In genomic region chr6:42396720-42397119, GRCh38 we compare ENCODE assay signal across 16 cellular contexts. TPM values are rescaled to one million over a fixed set of nuclear protein-coding genes. Genes with fewer than 3 reads are reported as not detected.
A peak's percentile ranks its signal among the peaks of the same experiment; 100 is the strongest.
DNase-seq lines count a peak whose midpoint lies in the region; ATAC-seq and TF ChIP-seq lines count a peak whose summit lies in the region.
"Had no signal": no experiment of that assay in that cellular context is flagged by ENCODE, and none has a peak within 500 bp of the region (broad histone marks: within the 10 kb centered on the region; RNA-seq: fewer than 3 reads in every experiment).

No MANE protein-coding gene starts in this region.

- POLR2A ChIA-PET in A673 (lab: Charles Lee; ENCODE audit: low non-redundant PET) (no interaction called here), T-cell (lab: Charles Lee) (no interaction called here)

- H3K36me3 Mint-ChIP-seq in T-cell, result peaks cover 18% of the 10 kb centered on the region

- H3K4me1 Mint-ChIP-seq in T-cell, result peaks cover 94 to 95% (median 94%) of the 10 kb centered on the region in 3 donors

- CTCF ChIA-PET in A673 (lab: Charles Lee) (interaction anchor here (1.4 kb wide), 1 partner anchor 151 kb away, joined by 3 read pairs; no protein-coding TSS in a partner anchor), T-cell (lab: Charles Lee) (interaction anchor here in 1 of 2 donors (0.9 kb wide), 1 partner anchor 32 kb away, joined by 3 read pairs; no protein-coding TSS in a partner anchor)

- DNase-seq in A673 (ENCODE audit: low spot score) (no peak), T-cell (peak in 2 of 34 experiments; percentile 19 to 39), foreskin keratinocyte (no peak), GM20000 (ENCODE audit: low spot score) (no peak), NCI-H748 treated with DMSO at 0.1 percent for 48 hours (lab: John Stamatoyannopoulos, UW) (no peak), dedifferentiated amniotic fluid mesenchymal stem cell (ENCODE audit: extremely low spot score) (no peak), aorta (no peak)
- DNase-seq: activated CD4-positive, alpha-beta T cell treated with anti-CD3 and anti-CD28 coated beads, Interleukin-2, amount 50 U/mL, for 4 hours; activated naive CD8-positive, alpha-beta T cell treated with anti-CD3 and anti-CD28 coated beads, Interleukin-2, amount 10 ng/mL, durations not matched to agents 7 days and 5 days; AML-193; NCI-H1092; occipital lobe; Right ventricle myocardium superior; stimulated activated CD4-positive, alpha-beta T cell treated with anti-CD3 and anti-CD28 coated beads, Interleukin-4, amount 100 ng/mL, for 1 hour; upper lobe of left lung had no signal

- WGBS in aorta, 2 donors, result 96% methylated on average over 3 of the region's 3 CpGs

- H3K9me2 ChIP-seq in DOHH2 (replicated peaks; ENCODE audit: control insufficient read depth, low read length), result no peaks in the 10 kb centered on the region

- BruUV-seq in A673 (replicated peaks; lab: Mats Ljungman, UMichigan), result no TSS peak

- TF ChIP-seq CTCF in A673 (conservative IDR thresholded peaks at IDR 0.05; ENCODE audit: low read depth, low read length) (0 out of 2 replicates have a peak, but pooled peaks have one; percentile 26), DOHH2 (IDR thresholded peaks at IDR 0.05; ENCODE audit: low read depth, low read length, poor library complexity, severe bottlenecking) (peak; percentile 42), foreskin keratinocyte (conservative IDR thresholded peaks at IDR 0.05) (peak; percentile 22), GM20000 (IDR thresholded peaks at IDR 0.05; ENCODE audit: extremely low read depth, missing control alignments) (no peak)

- H3K9me3 Mint-ChIP-seq in T-cell, result no peaks in the 10 kb centered on the region
- H3K9me3 Mint-ChIP-seq: activated naive CD8-positive, alpha-beta T cell treated with anti-CD3 and anti-CD28 coated beads, Interleukin-2, amount 10 ng/mL, durations not matched to agents 7 days and 5 days had no signal

- intact Hi-C loops in A673 (cut with micrococcal nuclease; ENCODE audit: unreplicated experiment), result no loop called here
- intact Hi-C loops in aorta (cut with DNase I), result no loop called here

- no peaks in the 10 kb centered on the region for H3K27me3 ChIP-seq in A673 (replicated peaks; ENCODE audit: insufficient read depth, low read depth, low read length, poor library complexity)
- no peaks in the 10 kb centered on the region for H3K27me3 ChIP-seq in DOHH2 (ENCODE audit: control insufficient read depth, low read length)
- no peaks in the 10 kb centered on the region for H3K27me3 ChIP-seq in foreskin keratinocyte
- H3K27me3 ChIP-seq in aorta (ENCODE audit: control insufficient read depth in 1 of 2, insufficient read depth in 2 of 2, low read length in 1 of 2), result no peaks in the 10 kb centered on the region
- H3K27me3 ChIP-seq: upper lobe of left lung had no signal

- H3K4me1 ChIP-seq in A673 (ENCODE audit: insufficient read depth, low read length, poor library complexity, severe bottlenecking) (no peaks in the 10 kb centered on the region), DOHH2 (ENCODE audit: control insufficient read depth, low read length) (peaks cover 18% of the 10 kb centered on the region), foreskin keratinocyte (peaks cover 8% of the 10 kb centered on the region), aorta (ENCODE audit: control insufficient read depth in 1 of 2, insufficient read depth in 2 of 2, low read length in 2 of 2) (no peaks in the 10 kb centered on the region)

- no peak overlapping the region for H3K4me3 Mint-ChIP-seq in T-cell
- H3K4me3 Mint-ChIP-seq: activated naive CD8-positive, alpha-beta T cell treated with anti-CD3 and anti-CD28 coated beads, Interleukin-2, amount 10 ng/mL, durations not matched to agents 7 days and 5 days had no signal

- H3K79me2 ChIP-seq in DOHH2 (ENCODE audit: control insufficient read depth, low read length), result peaks cover 99% of the 10 kb centered on the region

- H3K27ac ChIP-seq in A673 (ENCODE audit: low read depth, low read length, poor library complexity, severe bottlenecking) (no peak overlapping the region), DOHH2 (ENCODE audit: low read depth, low read length) (no peak overlapping the region), foreskin keratinocyte (no peak overlapping the region), aorta (ENCODE audit: low read depth in 1 of 2, low read length in 2 of 2) (no peak overlapping the region)
- H3K27ac ChIP-seq: upper lobe of left lung had no signal

- ATAC-seq in T-cell (replicated peaks in 1 of 4) (peak in 1 of 4 experiments; percentile 59), foreskin keratinocyte (no peak), aorta (ENCODE audit: low FRiP score) (no peak)

- H4K20me1 ChIP-seq in DOHH2 (ENCODE audit: control insufficient read depth, insufficient read depth, low read depth, low read length), result peaks cover 3% of the 10 kb centered on the region; the same call in 1 of the 2 replicates

- H3K4me2 ChIP-seq in DOHH2 (ENCODE audit: low read length), result no peak overlapping the region

- H3F3A ChIP-seq in DOHH2 (ENCODE audit: control insufficient read depth, insufficient read depth), result 0 out of 2 replicates have a peak, but pooled peaks cover 3% of the 10 kb centered on the region

- H3K27me3 Mint-ChIP-seq in T-cell, result no peaks in the 10 kb centered on the region
- H3K27me3 Mint-ChIP-seq: activated naive CD8-positive, alpha-beta T cell treated with anti-CD3 and anti-CD28 coated beads, Interleukin-2, amount 10 ng/mL, durations not matched to agents 7 days and 5 days had no signal

- H3K27ac Mint-ChIP-seq in T-cell, result peak overlapping the region; percentile 20 to 74
- H3K27ac Mint-ChIP-seq: activated naive CD8-positive, alpha-beta T cell treated with anti-CD3 and anti-CD28 coated beads, Interleukin-2, amount 10 ng/mL, durations not matched to agents 7 days and 5 days had no signal

- no peaks in the 10 kb centered on the region for H3K36me3 ChIP-seq in A673 (ENCODE audit: insufficient read depth, low read length, poor library complexity, severe bottlenecking)
- no peaks in the 10 kb centered on the region; the same call in 1 of the 2 replicates for H3K36me3 ChIP-seq in DOHH2 (ENCODE audit: control insufficient read depth, low read length)
- H3K36me3 ChIP-seq in aorta (ENCODE audit: control insufficient read depth in 1 of 2, insufficient read depth in 2 of 2, low read length in 1 of 2), result no peaks in the 10 kb centered on the region
- H3K36me3 ChIP-seq: upper lobe of left lung had no signal

- H3K4me3 ChIP-seq in A673 (ENCODE audit: low read depth, low read length, poor library complexity, severe bottlenecking) (no peak overlapping the region), DOHH2 (ENCODE audit: low read length) (no peak overlapping the region), aorta (ENCODE audit: low read length in 2 of 2) (no peak overlapping the region)
- H3K4me3 ChIP-seq: upper lobe of left lung had no signal

- H3K9me3 ChIP-seq in A673 (ENCODE audit: low read depth, low read length, poor library complexity, severe bottlenecking) (no peaks in the 10 kb centered on the region), DOHH2 (ENCODE audit: control insufficient read depth, insufficient read depth, low read length) (no peaks in the 10 kb centered on the region), aorta (ENCODE audit: control insufficient read depth, low read length) (no peaks in the 10 kb centered on the region)
- H3K9me3 ChIP-seq: upper lobe of left lung had no signal

RNA-seq across cellular contexts. Expression of gene TRERF1, which starts 55.0 kb away (rescaled TPM):
- total RNA-seq in A673 (2021) (9.5 and 10.8 TPM in 2 replicates), T-cell (10 to 100 TPM; 20.5 to 52.2 (median 25.6) TPM), foreskin keratinocyte (10.4 and 10.9 TPM in 2 replicates), aorta (1 to 10 TPM; 2.7 to 9.5 TPM)
- polyA plus RNA-seq in foreskin keratinocyte (2.8 and 3.5 TPM in 2 replicates), aorta (1 to 10 TPM in 1 of 2 donors, under 1 TPM in 1; 0.50 to 1.7 TPM)
